25 cellular contexts compared by ENCODE assay signal in the genomic region with DNA sequence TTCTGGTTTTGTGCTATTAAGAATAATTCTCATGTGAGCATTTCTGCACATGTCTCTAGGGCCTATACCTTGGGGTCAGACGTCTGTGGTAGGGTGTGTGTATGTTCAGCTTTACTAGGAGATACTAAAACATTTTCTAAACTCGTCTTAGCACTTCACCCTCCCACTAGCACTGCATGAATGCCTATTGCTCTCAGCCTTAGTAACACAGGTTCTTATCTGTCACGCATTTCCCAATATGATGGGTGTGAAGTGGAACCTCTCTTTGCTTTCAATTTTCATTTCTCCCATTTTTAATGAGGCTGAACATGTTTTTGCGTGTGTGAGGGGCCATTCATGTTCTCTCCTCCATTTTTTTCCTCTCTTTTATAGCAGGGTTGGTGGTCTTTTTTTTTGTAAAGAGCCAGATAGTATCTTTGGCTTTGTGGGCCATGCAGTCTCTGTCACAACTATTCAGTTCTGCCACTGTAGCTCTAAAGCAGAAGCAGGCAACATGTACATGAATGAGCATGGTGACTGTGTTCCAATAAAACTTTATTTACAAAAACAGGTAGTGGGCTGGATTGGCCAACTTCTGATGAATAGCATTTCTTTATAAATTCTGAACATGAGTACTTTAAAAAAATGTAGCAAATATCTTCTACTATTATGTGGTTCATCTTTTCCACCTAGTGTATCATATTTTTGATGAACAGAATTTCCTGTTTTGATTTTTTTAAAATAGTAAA.
"Had no signal": no experiment of that assay in that cellular context is flagged by ENCODE, and none has a peak within 500 bp of the region (broad histone marks: within the 10 kb centered on the region; RNA-seq: fewer than 3 reads in every experiment).

No MANE protein-coding gene starts in this region.

- H3K27me3 ChIP-seq: brain microvascular endothelial cell, cardiac muscle cell, MG63 had no signal

- H3K9me3 Mint-ChIP-seq: activated CD4-positive, alpha-beta memory T cell treated with anti-CD3 and anti-CD28 coated beads, Interleukin-2, amount 10 ng/mL, durations not matched to agents 7 days and 5 days; activated T-cell treated with anti-CD3 and anti-CD28 coated beads, Interleukin-2, amount 50 U/mL, for 4 hours; activated T-helper 2 cell treated with anti-CD3 and anti-CD28 coated beads, Interferon-gamma antibody, Interleukin-2, Interleukin-4, amounts not matched to agents 10 μg/mL and 5 μg/mL and 100 μg/mL, durations not matched to agents 14 hours and 24 hours and 36 hours; WTC11 had no signal

- H3K9me3 ChIP-seq: MG63 had no signal

- ATAC-seq: activated CD8-positive, alpha-beta memory T cell treated with anti-CD3 and anti-CD28 coated beads, Interleukin-2, amount 10 ng/mL, durations not matched to agents 7 days and 5 days; activated T-cell treated with anti-CD3 and anti-CD28 coated beads, Interleukin-2, amount 50 U/mL, for 4 hours; T-helper 17 cell; WTC11 had no signal

- H3K27me3 Mint-ChIP-seq: activated CD4-positive, alpha-beta memory T cell treated with anti-CD3 and anti-CD28 coated beads, Interleukin-2, amount 10 ng/mL, durations not matched to agents 7 days and 5 days; activated CD8-positive, alpha-beta memory T cell treated with anti-CD3 and anti-CD28 coated beads, Interleukin-2, amount 10 ng/mL, durations not matched to agents 7 days and 5 days; activated naive CD8-positive, alpha-beta T cell; T-helper 17 cell had no signal

- H3K27ac Mint-ChIP-seq: activated CD4-positive, alpha-beta memory T cell treated with anti-CD3 and anti-CD28 coated beads, Interleukin-2, amount 10 ng/mL, durations not matched to agents 7 days and 5 days; activated CD8-positive, alpha-beta memory T cell treated with anti-CD3 and anti-CD28 coated beads, Interleukin-2, amount 10 ng/mL, durations not matched to agents 7 days and 5 days; activated naive CD8-positive, alpha-beta T cell; activated T-helper 2 cell treated with anti-CD3 and anti-CD28 coated beads, Interferon-gamma antibody, Interleukin-2, Interleukin-4, amounts not matched to agents 10 μg/mL and 5 μg/mL and 100 μg/mL, durations not matched to agents 14 hours and 24 hours and 36 hours; T-helper 17 cell; WTC11 had no signal

- DNase-seq: activated CD4-positive, alpha-beta memory T cell treated with anti-CD3 and anti-CD28 coated beads, Interleukin-2, amount 10 ng/mL, durations not matched to agents 7 days and 5 days; activated CD4-positive, alpha-beta T cell treated with anti-CD3 and anti-CD28 coated beads, Interleukin-2, amount 50 U/mL, for 1 hour; activated CD8-positive, alpha-beta memory T cell treated with anti-CD3 and anti-CD28 coated beads, Interleukin-2, amount 10 ng/mL, durations not matched to agents 7 days and 5 days; activated gamma-delta T cell treated with Interleukin-2 at 50 U/mL for 16 hours; activated T-cell treated with anti-CD3 and anti-CD28 coated beads, Interleukin-2, amount 50 U/mL, for 4 hours; amygdala; brain microvascular endothelial cell; cerebellar nuclear complex; MG63; MV-4-11; NCI-H1092 treated with DMSO at 0.1 percent for 48 hours; NCI-H1417 treated with DMSO at 0.1 percent for 48 hours; NCI-H1694; NCI-H2029; NCI-H2107; NCI-H226; NCI-H526; NCI-H82; SIG-M5; T-helper 17 cell; T-helper 9 cell had no signal

- H3K4me1 Mint-ChIP-seq: activated CD4-positive, alpha-beta memory T cell treated with anti-CD3 and anti-CD28 coated beads, Interleukin-2, amount 10 ng/mL, durations not matched to agents 7 days and 5 days; activated CD8-positive, alpha-beta memory T cell treated with anti-CD3 and anti-CD28 coated beads, Interleukin-2, amount 10 ng/mL, durations not matched to agents 7 days and 5 days; WTC11 had no signal

- H3K4me3 ChIP-seq: cardiac muscle cell, MG63 had no signal

- H3K36me3 ChIP-seq: brain microvascular endothelial cell, cardiac muscle cell, MG63 had no signal

- H3K27ac ChIP-seq: brain microvascular endothelial cell, cardiac muscle cell had no signal

- H3K4me3 Mint-ChIP-seq: activated CD4-positive, alpha-beta memory T cell treated with anti-CD3 and anti-CD28 coated beads, Interleukin-2, amount 10 ng/mL, durations not matched to agents 7 days and 5 days; activated CD8-positive, alpha-beta memory T cell treated with anti-CD3 and anti-CD28 coated beads, Interleukin-2, amount 10 ng/mL, durations not matched to agents 7 days and 5 days; activated naive CD8-positive, alpha-beta T cell; activated T-cell treated with anti-CD3 and anti-CD28 coated beads, Interleukin-2, amount 50 U/mL, for 4 hours; T-helper 17 cell; WTC11 had no signal
